In genomic region chr1:229661022-229661877, GRCh38 we compare ENCODE assay signal across 8 cellular contexts. TPM values are rescaled to one million over a fixed set of nuclear protein-coding genes. Genes with fewer than 3 reads are reported as not detected.
A peak's percentile ranks its signal among the peaks of the same experiment; 100 is the strongest.
DNase-seq lines count a peak whose midpoint lies in the region; ATAC-seq and TF ChIP-seq lines count a peak whose summit lies in the region.

No MANE protein-coding gene starts in this region.

- TF ChIP-seq CTCF in natural killer cell (IDR thresholded peaks at IDR 0.05), result peak; percentile 73
- TF ChIP-seq CTCF in dorsolateral prefrontal cortex (IDR thresholded peaks at IDR 0.05 in 54 of 56, conservative IDR thresholded peaks at IDR 0.05 in 2 of 56; ENCODE audit: low read depth in 1 of 56, partially characterized antibody in 56 of 56), result peak; percentile 79 to 98 (median 94)

- no peaks in the 10 kb centered on the region for H3K4me1 Mint-ChIP-seq in natural killer cell
- peaks cover 4 to 7% of the 10 kb centered on the region in 2 donors for H3K4me1 Mint-ChIP-seq in natural killer cell treated with Interleukin-12 subunit alpha and Interleukin-12 subunit beta and Interleukin-15 and Interleukin-18, amount 100 ng/mL, for 72 hours (ENCODE audit: low read depth in 2 of 2)
- H3K4me1 Mint-ChIP-seq in activated CD4-positive, alpha-beta memory T cell treated with anti-CD3 and anti-CD28 coated beads for 36 hours (ENCODE audit: low read depth), result peaks cover 19% of the 10 kb centered on the region

- no peaks in the 10 kb centered on the region for H3K27me3 ChIP-seq in dorsolateral prefrontal cortex

- CTCF ChIA-PET in activated CD4-positive, alpha-beta memory T cell treated with anti-CD3 and anti-CD28 coated beads for 36 hours (lab: Charles Lee), result interaction anchor here (0.7 to 2.6 kb wide), 31 partner anchors 10 to 1570 kb away, joined by 3 to 23 read pairs (median 4); no protein-coding TSS in a partner anchor

- H3K36me3 Mint-ChIP-seq in natural killer cell, result no peaks in the 10 kb centered on the region
- H3K36me3 Mint-ChIP-seq in natural killer cell treated with Interleukin-12 subunit alpha and Interleukin-12 subunit beta and Interleukin-15 and Interleukin-18, amount 100 ng/mL, for 72 hours, result peaks cover 9% of the 10 kb centered on the region
- peaks cover 22% of the 10 kb centered on the region for H3K36me3 Mint-ChIP-seq in activated CD4-positive, alpha-beta memory T cell treated with anti-CD3 and anti-CD28 coated beads for 36 hours

- H3K27ac ChIP-seq in dorsolateral prefrontal cortex, result peak overlapping the region in 51 of 59 donors; percentile 4 to 79 (median 58)

- no peaks in the 10 kb centered on the region for H3K27me3 Mint-ChIP-seq in natural killer cell (ENCODE audit: low read depth in 2 of 2)
- H3K27me3 Mint-ChIP-seq in natural killer cell treated with Interleukin-12 subunit alpha and Interleukin-12 subunit beta and Interleukin-15 and Interleukin-18, amount 100 ng/mL, for 72 hours, result no peaks in the 10 kb centered on the region
- no peaks in the 10 kb centered on the region for H3K27me3 Mint-ChIP-seq in activated CD4-positive, alpha-beta memory T cell treated with anti-CD3 and anti-CD28 coated beads for 36 hours

- intact Hi-C loops in natural killer cell (cut with micrococcal nuclease), result loop anchor here (1.0 to 10.0 kb wide), 3 partner anchors 406 to 649 kb away; no protein-coding TSS in a partner anchor
- intact Hi-C loops in activated CD4-positive, alpha-beta memory T cell treated with anti-CD3 and anti-CD28 coated beads for 36 hours (cut with micrococcal nuclease), result loop anchor here (1.0 to 10.0 kb wide), 4 partner anchors 194 to 649 kb away; no protein-coding TSS in a partner anchor
- intact Hi-C loops in dorsolateral prefrontal cortex (cut with DNase I), result loop anchor here (1.0 to 5.0 kb wide), 3 partner anchors 181 to 649 kb away; partner anchors contain the start of gene GALNT2 (in 2 of the 2)

- POLR2A ChIA-PET in activated CD4-positive, alpha-beta memory T cell treated with anti-CD3 and anti-CD28 coated beads for 36 hours (lab: Charles Lee), result no interaction called here

- no peak overlapping the region for H3K27ac Mint-ChIP-seq in natural killer cell
- no peak overlapping the region for H3K27ac Mint-ChIP-seq in natural killer cell treated with Interleukin-12 subunit alpha and Interleukin-12 subunit beta and Interleukin-15 and Interleukin-18, amount 100 ng/mL, for 72 hours
- H3K27ac Mint-ChIP-seq in activated CD4-positive, alpha-beta memory T cell treated with anti-CD3 and anti-CD28 coated beads for 36 hours, result no peak overlapping the region

- no peaks in the 10 kb centered on the region for H3K9me3 Mint-ChIP-seq in natural killer cell
- H3K9me3 Mint-ChIP-seq in natural killer cell treated with Interleukin-12 subunit alpha and Interleukin-12 subunit beta and Interleukin-15 and Interleukin-18, amount 100 ng/mL, for 72 hours, result no peaks in the 10 kb centered on the region
- H3K9me3 Mint-ChIP-seq in activated CD4-positive, alpha-beta memory T cell treated with anti-CD3 and anti-CD28 coated beads for 36 hours, result no peaks in the 10 kb centered on the region

- peak overlapping the region in 1 of 59 donors; percentile 13 for H3K4me3 ChIP-seq in dorsolateral prefrontal cortex

- H3K4me3 Mint-ChIP-seq in natural killer cell, result no peak overlapping the region
- no peak overlapping the region for H3K4me3 Mint-ChIP-seq in natural killer cell treated with Interleukin-12 subunit alpha and Interleukin-12 subunit beta and Interleukin-15 and Interleukin-18, amount 100 ng/mL, for 72 hours
- no peak overlapping the region for H3K4me3 Mint-ChIP-seq in activated CD4-positive, alpha-beta memory T cell treated with anti-CD3 and anti-CD28 coated beads for 36 hours

- DNase-seq in natural killer cell, result peak; percentile 53
- no peak for DNase-seq in natural killer cell treated with Interleukin-12 subunit alpha and Interleukin-12 subunit beta and Interleukin-15 and Interleukin-18, amount 100 ng/mL, for 72 hours (ENCODE audit: low spot score)
- peak; percentile 71 for DNase-seq in NCI-H510A treated with DMSO at 0.1 percent for 48 hours (lab: John Stamatoyannopoulos, UW)
- peak; percentile 83 for DNase-seq in activated CD4-positive, alpha-beta memory T cell treated with anti-CD3 and anti-CD28 coated beads for 36 hours
- peak; percentile 77 to 89 (median 86) for DNase-seq in dorsolateral prefrontal cortex
- peak; percentile 93 for DNase-seq in medulla oblongata (ENCODE audit: extremely low spot score)
- DNase-seq in stimulated activated CD8-positive, alpha-beta memory T cell treated with anti-CD3 and anti-CD28 coated beads, Interleukin-15, amount 100 ng/mL, for 48 hours (ENCODE audit: low read depth in 2 of 2), result peak; percentile 22 to 36

- peak; percentile 60 to 76 (median 70) for ATAC-seq in natural killer cell
- no peak for ATAC-seq in natural killer cell treated with Interleukin-12 subunit alpha and Interleukin-12 subunit beta and Interleukin-15 and Interleukin-18, amount 100 ng/mL, for 72 hours
- peak; percentile 74 for ATAC-seq in HG03175 (IDR thresholded peaks at IDR 0.05; ENCODE audit: unreplicated experiment)

RNA-seq across cellular contexts. Expression of gene URB2, which starts 35.2 kb away (rescaled TPM):
- total RNA-seq in natural killer cell (10 to 100 TPM in 1 of 3 donors, 1 to 10 TPM in 2; 5.5 to 10.4 (median 9.8) TPM), dorsolateral prefrontal cortex (10 to 100 TPM in 6 of 120 experiments, 1 to 10 TPM in 114; 5.0 to 12.0 (median 8.2) TPM)
- total RNA-seq in natural killer cell treated with Interleukin-12 subunit alpha and Interleukin-12 subunit beta and Interleukin-15 and Interleukin-18, amount 100 ng/mL, for 72 hours, result 10 to 100 TPM; 16.4 to 38.2 TPM
- 10 to 100 TPM; 13.8 to 14.6 TPM for total RNA-seq in activated CD4-positive, alpha-beta memory T cell treated with anti-CD3 and anti-CD28 coated beads for 36 hours

RNA-seq across cellular contexts. Expression of gene TAF5L, which starts 35.3 kb away (rescaled TPM):
- total RNA-seq in natural killer cell, result 10 to 100 TPM; 21.6 to 37.9 (median 32.7) TPM
- total RNA-seq in natural killer cell treated with Interleukin-12 subunit alpha and Interleukin-12 subunit beta and Interleukin-15 and Interleukin-18, amount 100 ng/mL, for 72 hours, result 10 to 100 TPM; 26.5 to 30.7 TPM
- total RNA-seq in activated CD4-positive, alpha-beta memory T cell treated with anti-CD3 and anti-CD28 coated beads for 36 hours, result 10 to 100 TPM; 14.1 to 17.8 TPM
- total RNA-seq in dorsolateral prefrontal cortex, result 10 to 100 TPM; 12.1 to 22.9 (median 17.0) TPM

Comparison
In these comparisons a context has a peak if more than half of its experiments do, and no peak if none do; other contexts are left out.
1. ATAC-seq: peak in natural killer cell (3 of 3) and HG03175 (single experiment); none in natural killer cell treated with Interleukin-12 subunit alpha and Interleukin-12 subunit beta and Interleukin-15 and Interleukin-18, amount 100 ng/mL, for 72 hours (0 of 2).